8 cellular contexts compared by ENCODE assay signal in genomic region chr3:15269091-15269989, GRCh38.
A peak's percentile ranks its signal among the peaks of the same experiment; 100 is the strongest.
DNase-seq lines count a peak whose midpoint lies in the region; ATAC-seq and TF ChIP-seq lines count a peak whose summit lies in the region.

No MANE protein-coding gene starts in this region.

- H3K9me3 Mint-ChIP-seq in activated CD4-positive, alpha-beta T cell treated with anti-CD3 and anti-CD28 coated beads, Interleukin-2, amount 10 ng/mL, durations not matched to agents 24 days and 14 days: no peaks in the 10 kb centered on the region

- no peak for TF ChIP-seq CTCF in right lobe of liver (IDR thresholded peaks at IDR 0.05)

- peaks cover 6% of the 10 kb centered on the region for H3K36me3 Mint-ChIP-seq in activated CD4-positive, alpha-beta T cell treated with anti-CD3 and anti-CD28 coated beads, Interleukin-2, amount 10 ng/mL, durations not matched to agents 24 days and 14 days (ENCODE audit: low read depth)

- H3K9me3 ChIP-seq in right lobe of liver: no peaks in the 10 kb centered on the region

- WGBS in right lobe of liver (ENCODE audit: insufficient coverage, low coverage, low lambda C conversion rate, missing lambda C conversion rate): 75% methylated on average over 7 of the region's 29 CpGs

- peaks cover 0 to 3% (median 0%) of the 10 kb centered on the region in 4 donors for H3K36me3 ChIP-seq in right lobe of liver

- H3K27ac ChIP-seq in right lobe of liver: peak overlapping the region in 1 of 3 donors; percentile 21

- no peaks in the 10 kb centered on the region for H3K27me3 ChIP-seq in right lobe of liver

- H3K27me3 Mint-ChIP-seq in activated CD4-positive, alpha-beta T cell treated with anti-CD3 and anti-CD28 coated beads, Interleukin-2, amount 10 ng/mL, durations not matched to agents 24 days and 14 days: no peaks in the 10 kb centered on the region

- DNase-seq in Ammon's horn (ENCODE audit: low spot score): peak; percentile 94
- peak; percentile 78 to 80 for DNase-seq in Kasumi-1 (lab: John Stamatoyannopoulos, UW)
- peak; percentile 94 for DNase-seq in activated CD4-positive, alpha-beta T cell treated with anti-CD3 and anti-CD28 coated beads, Interleukin-2, amount 10 ng/mL, durations not matched to agents 24 days and 14 days
- DNase-seq in cerebellum (ENCODE audit: low spot score): peak; percentile 93
- peak; percentile 66 to 80 (median 79) for DNase-seq in right lobe of liver
- peak; percentile 68 to 80 (median 75) for DNase-seq in stimulated activated CD4-positive, alpha-beta T cell treated with anti-CD3 and anti-CD28 coated beads, TNF-alpha, amount 100 ng/mL, for 1 hour (ENCODE audit: low read depth in 3 of 3, low spot score in 1 of 3)
- DNase-seq in NCI-H2081 treated with DMSO at 0.1 percent for 48 hours (lab: John Stamatoyannopoulos, UW): no peak

- H3K4me1 Mint-ChIP-seq in activated CD4-positive, alpha-beta T cell treated with anti-CD3 and anti-CD28 coated beads, Interleukin-2, amount 10 ng/mL, durations not matched to agents 24 days and 14 days: peaks cover 53% of the 10 kb centered on the region

- H3K4me1 ChIP-seq in right lobe of liver: peaks cover 0 to 4% (median 0%) of the 10 kb centered on the region in 4 donors

- ATAC-seq in GM21390 (IDR thresholded peaks at IDR 0.05; ENCODE audit: unreplicated experiment) (peak; percentile 60), right lobe of liver (peak; percentile 50 to 71 (median 62))

- intact Hi-C loops in activated CD4-positive, alpha-beta T cell treated with anti-CD3 and anti-CD28 coated beads, Interleukin-2, amount 10 ng/mL, durations not matched to agents 24 days and 14 days (cut with micrococcal nuclease): loop anchor here (1.0 to 5.0 kb wide), 5 partner anchors 63 to 287 kb away; partner anchors contain the start of genes CAPN7 and SH3BP5
- intact Hi-C loops in right lobe of liver (cut with DNase I): loop anchor here in 1 of 2 donors (5.0 to 10.0 kb wide), 2 partner anchors 65 to 108 kb away; partner anchors contain the start of gene CAPN7

- H3K4me3 Mint-ChIP-seq in activated CD4-positive, alpha-beta T cell treated with anti-CD3 and anti-CD28 coated beads, Interleukin-2, amount 10 ng/mL, durations not matched to agents 24 days and 14 days: peak overlapping the region; percentile 60

- TF ChIP-seq POLR2A in right lobe of liver (IDR thresholded peaks at IDR 0.05): peak; percentile 32

- peak overlapping the region; percentile 81 for H3K27ac Mint-ChIP-seq in activated CD4-positive, alpha-beta T cell treated with anti-CD3 and anti-CD28 coated beads, Interleukin-2, amount 10 ng/mL, durations not matched to agents 24 days and 14 days

- H3K4me3 ChIP-seq in right lobe of liver: no peak overlapping the region
